Comparison of ENCODE assay signal across 1 cellular context in the genomic region with DNA sequence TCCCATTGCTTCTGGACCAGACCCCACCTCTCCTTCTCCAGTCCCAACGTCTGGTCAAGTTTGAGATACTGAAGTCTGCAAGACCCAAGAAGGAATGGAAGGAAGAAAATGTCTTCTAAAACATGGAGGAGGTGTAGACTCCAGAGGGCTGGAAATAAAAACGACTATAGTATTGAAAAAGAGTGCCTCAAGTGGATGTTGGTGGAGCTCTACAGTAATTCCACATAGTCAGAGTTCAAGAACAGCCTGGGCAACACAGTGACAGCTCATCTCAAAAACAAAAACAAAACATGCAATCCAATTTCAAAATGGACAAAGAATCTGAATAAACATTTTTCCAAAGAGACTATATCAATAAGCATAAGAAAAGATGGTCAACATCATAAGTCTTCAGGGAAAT.
TF ChIP-seq lines count a peak whose summit lies in the region.

No MANE protein-coding gene starts in this region.

TF ChIP-seq in HepG2, 621 proteins besides CTCF, POLR2A, EP300 and RAD21:
- no peak for TF ChIP-seq SRSF9 (IDR thresholded peaks at IDR 0.05; ENCODE audit: borderline replicate concordance, insufficient read depth, low read depth, low read length, poor library complexity, severe bottlenecking)
- no peak for TF ChIP-seq ZNF879 (CRISPR knock-in tag; IDR thresholded peaks at IDR 0.05)
- TF ChIP-seq ZNF44 (CRISPR knock-in tag; IDR thresholded peaks at IDR 0.05): no peak
- no peak for TF ChIP-seq NR1H2 (CRISPR knock-in tag; IDR thresholded peaks at IDR 0.05; ENCODE audit: borderline replicate concordance, low read depth)
- no peak for TF ChIP-seq MLLT10 (CRISPR knock-in tag; IDR thresholded peaks at IDR 0.05)
- TF ChIP-seq HDAC6 (IDR thresholded peaks at IDR 0.05; ENCODE audit: low read depth, low read length): no peak
- TF ChIP-seq ZNF207 (IDR thresholded peaks at IDR 0.05; ENCODE audit: borderline replicate concordance): no peak
- TF ChIP-seq SMARCE1 (IDR thresholded peaks at IDR 0.05; ENCODE audit: borderline replicate concordance): no peak
- TF ChIP-seq TARDBP (CRISPR knock-in tag; IDR thresholded peaks at IDR 0.05): no peak
- TF ChIP-seq RXRB (CRISPR knock-in tag; IDR thresholded peaks at IDR 0.05; ENCODE audit: borderline replicate concordance): no peak
- no peak for TF ChIP-seq ZNF446 (CRISPR knock-in tag; IDR thresholded peaks at IDR 0.05)
- no peak for TF ChIP-seq HOXA5 (CRISPR knock-in tag; IDR thresholded peaks at IDR 0.05)
- TF ChIP-seq RNF2 (conservative IDR thresholded peaks at IDR 0.05; ENCODE audit: low read depth): no peak
- no peak for TF ChIP-seq TAF15 (IDR thresholded peaks at IDR 0.05; ENCODE audit: low read depth, low read length, poor library complexity, severe bottlenecking)
- TF ChIP-seq ZNF574 (CRISPR knock-in tag; IDR thresholded peaks at IDR 0.05): no peak
- TF ChIP-seq PAF1 (CRISPR knock-in tag; IDR thresholded peaks at IDR 0.05): no peak
- no peak for TF ChIP-seq PATZ1 (CRISPR knock-in tag; IDR thresholded peaks at IDR 0.05)
- TF ChIP-seq ZNF619 (CRISPR knock-in tag; IDR thresholded peaks at IDR 0.05): no peak
- no peak for TF ChIP-seq HOXA3 (CRISPR knock-in tag; IDR thresholded peaks at IDR 0.05)
